ENCODE assay signal across 29 cellular contexts in the genomic region with DNA sequence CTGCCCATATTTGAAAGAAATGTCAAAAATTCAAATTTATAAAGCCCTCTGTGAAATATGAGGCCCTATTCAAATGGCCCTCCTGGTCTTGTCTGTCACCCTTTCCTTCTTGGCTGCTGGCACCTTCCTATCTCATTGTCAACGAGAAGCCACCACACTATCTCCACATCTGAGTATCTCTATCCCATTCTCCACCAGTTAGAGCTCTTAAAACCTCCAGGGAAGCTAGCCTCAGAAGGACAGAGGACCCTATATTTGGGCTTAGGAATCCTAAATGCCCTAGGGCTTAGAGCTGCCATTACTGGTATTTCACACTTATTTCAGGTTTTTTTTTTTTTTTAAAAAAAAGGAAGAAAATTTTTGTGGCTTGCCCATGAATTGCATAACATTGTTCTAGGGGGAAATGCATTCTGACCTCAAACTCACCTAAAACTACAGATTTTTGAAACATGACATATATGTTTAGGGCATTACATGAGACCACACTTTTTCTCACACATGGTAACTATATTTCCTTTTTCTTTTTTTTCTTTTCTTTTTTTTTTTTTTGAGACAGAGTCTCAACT. TPM values are rescaled to one million over a fixed set of nuclear protein-coding genes. Genes with fewer than 3 reads are reported as not detected.
A peak's percentile ranks its signal among the peaks of the same experiment; 100 is the strongest.
DNase-seq lines count a peak whose midpoint lies in the region; FAIRE-seq and TF ChIP-seq lines count a peak whose summit lies in the region.
"Had no signal": no experiment of that assay in that cellular context is flagged by ENCODE, and none has a peak within 500 bp of the region (broad histone marks: within the 10 kb centered on the region; RNA-seq: fewer than 3 reads in every experiment).

No MANE protein-coding gene starts in this region.

- DNase-seq in HT1080 (ENCODE audit: low read depth), result peak; percentile 10
- peak; percentile 68 for DNase-seq in OCI-M1 (lab: John Stamatoyannopoulos, UW)
- DNase-seq in endodermal cell, result peak; percentile 59
- no peak for DNase-seq in ACHN
- no peak for DNase-seq in NCI-H526 treated with DMSO at 0.1 percent for 48 hours (lab: John Stamatoyannopoulos, UW)
- no peak for DNase-seq in RCC 7860 (ENCODE audit: low spot score)
- no peak for DNase-seq in NCI-H446 treated with DMSO at 0.1 percent for 48 hours (lab: John Stamatoyannopoulos, UW)
- DNase-seq: activated CD4-positive, alpha-beta T cell treated with anti-CD3 and anti-CD28 coated beads for 36 hours; activated naive CD4-positive, alpha-beta T cell treated with anti-CD3 and anti-CD28 coated beads for 36 hours; activated T-cell treated with anti-CD3 and anti-CD28 coated beads, Interleukin-2, amount 50 U/mL, for 48 hours; aorta; central memory CD4-positive, alpha-beta T cell; foreskin keratinocyte; hypothalamus; NCI-H1105; NCI-H2029 treated with DMSO at 0.1 percent for 48 hours; NCI-H446; nephron progenitor cell; substantia nigra; upper lobe of right lung had no signal

- H3K27ac ChIP-seq in BLaER1 treated with 17β-estradiol and CSF1 and Interleukin-3, amounts not matched to agents 10 nM and 100 nM, result peak overlapping the region in 4 of 11 experiments; percentile 16 to 60 (median 46); a peak in 7 of 22 replicates
- H3K27ac ChIP-seq in endodermal cell (ENCODE audit: low read depth, low read length), result no peak overlapping the region
- H3K27ac ChIP-seq: foreskin keratinocyte, RWPE1, upper lobe of right lung had no signal

- H3K27me3 Mint-ChIP-seq in endodermal cell (ENCODE audit: insufficient read depth), result no peaks in the 10 kb centered on the region
- H3K27me3 Mint-ChIP-seq: activated CD4-positive, alpha-beta T cell treated with anti-CD3 and anti-CD28 coated beads for 36 hours had no signal

- no peaks in the 10 kb centered on the region for H3K9me3 Mint-ChIP-seq in endodermal cell
- H3K9me3 Mint-ChIP-seq: activated naive CD4-positive, alpha-beta T cell treated with anti-CD3 and anti-CD28 coated beads for 36 hours; nephron progenitor cell had no signal

- H3K4me3 Mint-ChIP-seq in endodermal cell, result no peak overlapping the region
- H3K4me3 Mint-ChIP-seq: activated CD4-positive, alpha-beta T cell treated with anti-CD3 and anti-CD28 coated beads for 36 hours; activated naive CD4-positive, alpha-beta T cell treated with anti-CD3 and anti-CD28 coated beads for 36 hours; CD14-positive monocyte; nephron progenitor cell had no signal

- TF ChIP-seq CTCF in endodermal cell (conservative IDR thresholded peaks at IDR 0.05), result no peak

- peaks cover 3 to 30% (median 21%) of the 10 kb centered on the region in 10 experiments; a peak in 16 of 20 replicates for H3K4me1 ChIP-seq in BLaER1 treated with 17β-estradiol and CSF1 and Interleukin-3, amounts not matched to agents 10 nM and 100 nM
- peaks cover 5% of the 10 kb centered on the region for H3K4me1 ChIP-seq in endodermal cell (ENCODE audit: control insufficient read depth, insufficient read depth, low read length)
- H3K4me1 ChIP-seq: foreskin keratinocyte, upper lobe of right lung had no signal

- no peaks in the 10 kb centered on the region for H4K20me1 ChIP-seq in BLaER1 treated with 17β-estradiol and CSF1 and Interleukin-3, amounts not matched to agents 10 nM and 100 nM

- no peaks in the 10 kb centered on the region for H3K27me3 ChIP-seq in BLaER1 treated with 17β-estradiol and CSF1 and Interleukin-3, amounts not matched to agents 10 nM and 100 nM
- no peaks in the 10 kb centered on the region for H3K27me3 ChIP-seq in endodermal cell (ENCODE audit: control insufficient read depth, insufficient read depth, low read length, poor library complexity, severe bottlenecking)
- H3K27me3 ChIP-seq: foreskin keratinocyte, upper lobe of right lung had no signal

- no peak overlapping the region for H3K9ac ChIP-seq in BLaER1 treated with 17β-estradiol and CSF1 and Interleukin-3, amounts not matched to agents 10 nM and 100 nM
- H3K9ac ChIP-seq in endodermal cell (ENCODE audit: extremely low read depth, low read length, poor library complexity, severe bottlenecking), result no peak overlapping the region

- H3K4me1 Mint-ChIP-seq in endodermal cell, result peaks cover 13% of the 10 kb centered on the region
- H3K4me1 Mint-ChIP-seq: activated CD4-positive, alpha-beta T cell treated with anti-CD3 and anti-CD28 coated beads for 36 hours had no signal

- 3% methylated on average over 1 of the region's 1 CpG; no CpG with 5 or more reads in 1 of the 2 experiments for WGBS in endodermal cell (ENCODE audit: insufficient coverage in 1 of 2, insufficient read length in 1 of 2), 2 experiments

- H3K9me3 ChIP-seq in BLaER1 treated with 17β-estradiol and CSF1 and Interleukin-3, amounts not matched to agents 10 nM and 100 nM (replicated peaks in 1 of 11), result no peaks in the 10 kb centered on the region
- H3K9me3 ChIP-seq in endodermal cell (ENCODE audit: control insufficient read depth, low read length), result no peaks in the 10 kb centered on the region
- H3K9me3 ChIP-seq: upper lobe of right lung had no signal

- H3K27ac Mint-ChIP-seq in endodermal cell, result no peak overlapping the region
- H3K27ac Mint-ChIP-seq: activated CD4-positive, alpha-beta T cell treated with anti-CD3 and anti-CD28 coated beads for 36 hours; activated naive CD4-positive, alpha-beta T cell treated with anti-CD3 and anti-CD28 coated beads for 36 hours; nephron progenitor cell had no signal

- no peaks in the 10 kb centered on the region for H3K36me3 ChIP-seq in BLaER1 treated with 17β-estradiol and CSF1 and Interleukin-3, amounts not matched to agents 10 nM and 100 nM
- no peaks in the 10 kb centered on the region for H3K36me3 ChIP-seq in endodermal cell (ENCODE audit: control insufficient read depth, insufficient read depth, low read length)
- H3K36me3 ChIP-seq: upper lobe of right lung had no signal

- no peak for FAIRE-seq in RCC 7860 (lab: Jason Lieb, UNC)
- FAIRE-seq: D721Med, H1, islet of Langerhans, TTC549 had no signal

- in situ Hi-C loops in ACHN (cut with HindIII; ENCODE audit: low pct_ligation_motif_present, low pct_unique_long_range_greater_than_20kb, low sequenced_read_pairs), result no loop called here

- H3K36me3 Mint-ChIP-seq in endodermal cell (ENCODE audit: low read depth), result no peaks in the 10 kb centered on the region
- H3K36me3 Mint-ChIP-seq: CD14-positive monocyte had no signal

- peak overlapping the region in 6 of 11 experiments; percentile 3 to 64 (median 46); a peak in 9 of 22 replicates for H3K4me2 ChIP-seq in BLaER1 treated with 17β-estradiol and CSF1 and Interleukin-3, amounts not matched to agents 10 nM and 100 nM

- H3K4me3 ChIP-seq in BLaER1 treated with 17β-estradiol and CSF1 and Interleukin-3, amounts not matched to agents 10 nM and 100 nM, result no peak overlapping the region
- no peak overlapping the region for H3K4me3 ChIP-seq in endodermal cell (ENCODE audit: low read length)
- H3K4me3 ChIP-seq: upper lobe of right lung had no signal

RNA-seq across cellular contexts. Expression of a gene that starts 25.0 kb away (rescaled TPM):
- 0.13 and 0.37 TPM in 2 replicates for total RNA-seq in HT1080 (2014; rRNA removed; shearing (Covaris generic))
- 0.24 and 0.80 TPM in 2 replicates for polyA plus RNA-seq in HT1080 (2015; cell fraction: cytosol; rRNA removed)
- 0.26 and 0.90 TPM in 2 replicates for polyA plus RNA-seq in HT1080 (2015; cell fraction: nucleus; rRNA removed)
- total RNA-seq in endodermal cell, result 1 to 10 TPM; 1.9 TPM
- 2.2 TPM for polyA plus RNA-seq in endodermal cell (2013, experiment 1 of 2)
- 1.6 TPM for polyA plus RNA-seq in endodermal cell (2013, experiment 2 of 2)
- total RNA-seq: activated CD4-positive, alpha-beta T cell treated with anti-CD3 and anti-CD28 coated beads for 36 hours; activated naive CD4-positive, alpha-beta T cell treated with anti-CD3 and anti-CD28 coated beads for 36 hours; HT-29; mononuclear cell had no signal
- polyA plus RNA-seq: CD14-positive monocyte had no signal

RNA-seq across cellular contexts. Expression of a gene that starts 50.3 kb away (rescaled TPM):
- total RNA-seq in HT1080 (2014; rRNA removed; shearing (Covaris generic)), result 7.7 and 8.1 TPM in 2 replicates
- polyA plus RNA-seq in HT1080 (2015; cell fraction: cytosol; rRNA removed), result 6.4 and 6.8 TPM in 2 replicates
- 5.8 and 8.9 TPM in 2 replicates for polyA plus RNA-seq in HT1080 (2015; cell fraction: nucleus; rRNA removed)
- total RNA-seq in endodermal cell, result 10 to 100 TPM; 22.0 to 28.5 TPM
- polyA plus RNA-seq in endodermal cell (2013, experiment 1 of 2), result 9.8 TPM
- 9.7 TPM for polyA plus RNA-seq in endodermal cell (2013, experiment 2 of 2)
- polyA plus RNA-seq: CD14-positive monocyte had no signal

Comparison
In these comparisons a context has a peak if more than half of its experiments do, and no peak if none do; other contexts are left out.
1. DNase-seq: peak in HT1080 (single experiment), OCI-M1 (single experiment) and endodermal cell (single experiment); none in ACHN (single experiment), NCI-H526 treated with DMSO at 0.1 percent for 48 hours (single experiment), RCC 7860 (single experiment) and NCI-H446 treated with DMSO at 0.1 percent for 48 hours (single experiment).